In genomic region chr1:46188295-46189030, GRCh38 we compare ENCODE assay signal across 1 cellular context.
TF ChIP-seq lines count a peak whose summit lies in the region.

No MANE protein-coding gene starts in this region.

TF ChIP-seq in HepG2, 621 proteins besides CTCF, POLR2A, EP300 and RAD21:
- peak; percentile 19 for TF ChIP-seq XRCC5 (optimal IDR thresholded peaks at IDR 0.05; ENCODE audit: low read length)
- no peak for TF ChIP-seq RFXAP (CRISPR knock-in tag; IDR thresholded peaks at IDR 0.05; ENCODE audit: borderline replicate concordance)
- TF ChIP-seq, protein P1, sequence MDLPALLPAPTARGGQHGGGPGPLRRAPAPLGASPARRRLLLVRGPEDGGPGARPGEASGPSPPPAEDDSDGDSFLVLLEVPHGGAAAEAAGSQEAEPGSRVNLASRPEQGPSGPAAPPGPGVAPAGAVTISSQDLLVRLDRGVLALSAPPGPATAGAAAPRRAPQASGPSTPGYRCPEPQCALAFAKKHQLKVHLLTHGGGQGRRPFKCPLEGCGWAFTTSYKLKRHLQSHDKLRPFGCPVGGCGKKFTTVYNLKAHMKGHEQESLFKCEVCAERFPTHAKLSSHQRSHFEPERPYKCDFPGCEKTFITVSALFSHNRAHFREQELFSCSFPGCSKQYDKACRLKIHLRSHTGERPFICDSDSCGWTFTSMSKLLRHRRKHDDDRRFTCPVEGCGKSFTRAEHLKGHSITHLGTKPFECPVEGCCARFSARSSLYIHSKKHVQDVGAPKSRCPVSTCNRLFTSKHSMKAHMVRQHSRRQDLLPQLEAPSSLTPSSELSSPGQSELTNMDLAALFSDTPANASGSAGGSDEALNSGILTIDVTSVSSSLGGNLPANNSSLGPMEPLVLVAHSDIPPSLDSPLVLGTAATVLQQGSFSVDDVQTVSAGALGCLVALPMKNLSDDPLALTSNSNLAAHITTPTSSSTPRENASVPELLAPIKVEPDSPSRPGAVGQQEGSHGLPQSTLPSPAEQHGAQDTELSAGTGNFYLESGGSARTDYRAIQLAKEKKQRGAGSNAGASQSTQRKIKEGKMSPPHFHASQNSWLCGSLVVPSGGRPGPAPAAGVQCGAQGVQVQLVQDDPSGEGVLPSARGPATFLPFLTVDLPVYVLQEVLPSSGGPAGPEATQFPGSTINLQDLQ (CRISPR knock-in tag; IDR thresholded peaks at IDR 0.05), result no peak
- TF ChIP-seq ETV6 (CRISPR knock-in tag; conservative IDR thresholded peaks at IDR 0.05), result no peak
- TF ChIP-seq GMEB2 (CRISPR knock-in tag; IDR thresholded peaks at IDR 0.05; ENCODE audit: low read depth), result no peak
- TF ChIP-seq, protein P2, sequence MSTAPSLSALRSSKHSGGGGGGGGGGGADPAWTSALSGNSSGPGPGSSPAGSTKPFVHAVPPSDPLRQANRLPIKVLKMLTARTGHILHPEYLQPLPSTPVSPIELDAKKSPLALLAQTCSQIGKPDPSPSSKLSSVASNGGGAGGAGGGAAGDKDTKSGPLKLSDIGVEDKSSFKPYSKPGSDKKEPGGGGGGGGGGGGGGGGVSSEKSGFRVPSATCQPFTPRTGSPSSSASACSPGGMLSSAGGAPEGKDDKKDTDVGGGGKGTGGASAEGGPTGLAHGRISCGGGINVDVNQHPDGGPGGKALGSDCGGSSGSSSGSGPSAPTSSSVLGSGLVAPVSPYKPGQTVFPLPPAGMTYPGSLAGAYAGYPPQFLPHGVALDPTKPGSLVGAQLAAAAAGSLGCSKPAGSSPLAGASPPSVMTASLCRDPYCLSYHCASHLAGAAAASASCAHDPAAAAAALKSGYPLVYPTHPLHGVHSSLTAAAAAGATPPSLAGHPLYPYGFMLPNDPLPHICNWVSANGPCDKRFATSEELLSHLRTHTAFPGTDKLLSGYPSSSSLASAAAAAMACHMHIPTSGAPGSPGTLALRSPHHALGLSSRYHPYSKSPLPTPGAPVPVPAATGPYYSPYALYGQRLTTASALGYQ (CRISPR knock-in tag; IDR thresholded peaks at IDR 0.05), result no peak
- no peak for TF ChIP-seq BCL6 (CRISPR knock-in tag; IDR thresholded peaks at IDR 0.05)
- no peak for TF ChIP-seq ZBTB38 (CRISPR knock-in tag; IDR thresholded peaks at IDR 0.05)
